In genomic region chr6:144064831-144065668, GRCh38 we compare ENCODE assay signal across 8 cellular contexts. TPM values are rescaled to one million over a fixed set of nuclear protein-coding genes. Genes with fewer than 3 reads are reported as not detected.
A peak's percentile ranks its signal among the peaks of the same experiment; 100 is the strongest.
DNase-seq lines count a peak whose midpoint lies in the region; ATAC-seq and TF ChIP-seq lines count a peak whose summit lies in the region.

No MANE protein-coding gene starts in this region.

- H3K27ac ChIP-seq in left ventricle myocardium inferior (replicated peaks) (no peak overlapping the region), muscle layer of duodenum (ENCODE audit: low read length) (peak overlapping the region; percentile 10)

- H3K36me3 ChIP-seq in left ventricle myocardium inferior (no peaks in the 10 kb centered on the region), muscle layer of duodenum (ENCODE audit: control insufficient read depth in 1 of 2, insufficient read depth in 2 of 2, low read length in 2 of 2) (no peaks in the 10 kb centered on the region)

- peak overlapping the region; percentile 83 for H3K4me3 ChIP-seq in left ventricle myocardium inferior
- H3K4me3 ChIP-seq in cardiac fibroblast (replicated peaks in 1 of 2; ENCODE audit: low read depth in 2 of 2, low read length in 2 of 2) = peak overlapping the region; percentile 54 to 57
- peak overlapping the region; percentile 71 to 75 for H3K4me3 ChIP-seq in muscle layer of duodenum (ENCODE audit: low read depth in 1 of 2, low read length in 2 of 2)

- no peak for ATAC-seq in left cardiac atrium
- no peak for ATAC-seq in GM19328 (IDR thresholded peaks at IDR 0.05; ENCODE audit: unreplicated experiment)
- ATAC-seq in GM18498 (IDR thresholded peaks at IDR 0.05; ENCODE audit: unreplicated experiment) = no peak

- no peak for DNase-seq in left ventricle myocardium inferior
- DNase-seq in left cardiac atrium = no peak
- DNase-seq in NCI-H526 (lab: John Stamatoyannopoulos, UW) = peak; percentile 11 to 62
- no peak for DNase-seq in cardiac fibroblast (ENCODE audit: low read depth in 2 of 2)
- DNase-seq in NCI-H2029 treated with DMSO at 0.1 percent for 48 hours (lab: John Stamatoyannopoulos, UW) = no peak

- H3K9me3 ChIP-seq in left ventricle myocardium inferior (replicated peaks) = no peaks in the 10 kb centered on the region
- H3K9me3 ChIP-seq in muscle layer of duodenum (ENCODE audit: control insufficient read depth in 1 of 2, low read length in 2 of 2) = no peaks in the 10 kb centered on the region

- peaks cover 26% of the 10 kb centered on the region for H3K4me1 ChIP-seq in left ventricle myocardium inferior
- H3K4me1 ChIP-seq in muscle layer of duodenum (ENCODE audit: control insufficient read depth in 1 of 2, insufficient read depth in 2 of 2, low read length in 2 of 2) = peaks cover 7 to 15% of the 10 kb centered on the region in 2 donors

- intact Hi-C loops in left ventricle myocardium inferior (cut with micrococcal nuclease) (no loop called here), left cardiac atrium (cut with DNase I) (no loop called here)

- no peak for TF ChIP-seq CTCF in left ventricle myocardium inferior (IDR thresholded peaks at IDR 0.05; ENCODE audit: borderline replicate concordance)
- no peak for TF ChIP-seq CTCF in cardiac fibroblast (IDR thresholded peaks at IDR 0.05; ENCODE audit: low read depth, low read length)

- H3K27me3 ChIP-seq in left ventricle myocardium inferior (ENCODE audit: low read depth) = peaks cover 59% of the 10 kb centered on the region
- H3K27me3 ChIP-seq in muscle layer of duodenum (ENCODE audit: low read depth, low read length) = peaks cover 4% of the 10 kb centered on the region

RNA-seq across cellular contexts. Expression of gene SF3B5, which starts 30.3 kb away (rescaled TPM):
- total RNA-seq in left ventricle myocardium inferior (131 TPM), left cardiac atrium (100 to 1,000 TPM; 117 to 122 TPM)

RNA-seq across cellular contexts. Expression of gene PLAGL1, which starts 57.0 kb away (rescaled TPM):
- total RNA-seq in left ventricle myocardium inferior (10.5 TPM), left cardiac atrium (10 to 100 TPM; 14.3 to 16.6 TPM)

Comparison
In these comparisons a context has a peak if more than half of its experiments do, and no peak if none do; other contexts are left out.
1. DNase-seq: peak in NCI-H526 (2 of 2); none in left ventricle myocardium inferior (single experiment), left cardiac atrium (single experiment), cardiac fibroblast (0 of 2) and NCI-H2029 treated with DMSO at 0.1 percent for 48 hours (single experiment).
2. Peak in every context shown above with its lines, with median percentiles within 50 percentile points of each other: H3K4me3 ChIP-seq.